In the genomic region with DNA sequence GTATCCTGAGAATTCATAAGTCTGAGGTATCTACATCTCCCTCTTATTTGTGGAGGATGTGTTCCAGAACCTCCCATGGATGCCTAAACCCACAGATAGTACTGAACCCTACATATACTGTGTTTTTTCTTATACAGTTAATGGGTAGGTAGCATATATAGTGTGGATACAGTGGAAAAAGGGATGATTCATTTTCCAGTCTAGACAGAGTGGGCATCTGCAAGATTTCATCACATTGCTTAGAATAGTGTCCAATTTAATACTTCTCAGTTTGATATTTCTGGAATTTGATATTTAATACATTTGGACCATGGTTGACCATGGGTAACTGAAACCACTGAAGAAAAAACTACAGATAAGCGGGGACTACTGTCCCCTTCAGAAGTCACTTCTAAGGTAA, we compare ENCODE assay signal across 25 cellular contexts.
DNase-seq lines count a peak whose midpoint lies in the region; ATAC-seq and TF ChIP-seq lines count a peak whose summit lies in the region.
"Had no signal": no experiment of that assay in that cellular context is flagged by ENCODE, and none has a peak within 500 bp of the region (broad histone marks: within the 10 kb centered on the region; RNA-seq: fewer than 3 reads in every experiment).

No MANE protein-coding gene starts in this region.

- no peaks in the 10 kb centered on the region for H3K9me3 Mint-ChIP-seq in osteocyte (ENCODE audit: unreplicated experiment)
- H3K9me3 Mint-ChIP-seq: H9, HFFc6 had no signal

- TF ChIP-seq CTCF in epithelial cell of esophagus (IDR thresholded peaks at IDR 0.05; ENCODE audit: insufficient read depth, low read depth, low read length, missing control alignments): no peak
- no peak for TF ChIP-seq CTCF in osteocyte (IDR thresholded peaks at IDR 0.05)
- TF ChIP-seq CTCF in right lobe of liver (IDR thresholded peaks at IDR 0.05): no peak
- TF ChIP-seq CTCF in OCI-LY7 (conservative IDR thresholded peaks at IDR 0.05; ENCODE audit: low read length): no peak

- intact Hi-C loops in right lobe of liver (cut with DNase I) (no loop called here), OCI-LY7 (cut with micrococcal nuclease; ENCODE audit: unreplicated experiment) (no loop called here)

- 0 out of 2 replicates have a peak, but pooled peaks cover 2% of the 10 kb centered on the region for H3K4me1 ChIP-seq in GM23248 (ENCODE audit: insufficient read depth)
- H3K4me1 ChIP-seq in adipocyte (ENCODE audit: control insufficient read depth, insufficient read depth, low read length): peaks cover 6% of the 10 kb centered on the region
- no peaks in the 10 kb centered on the region for H3K4me1 ChIP-seq in right lobe of liver
- H3K4me1 ChIP-seq in OCI-LY7 (ENCODE audit: insufficient read depth, low read length, poor library complexity, severe bottlenecking): no peaks in the 10 kb centered on the region
- H3K4me1 ChIP-seq: Caco-2, Peyer's patch, SJCRH30 had no signal

- peak overlapping the region; percentile 81 for H3K27ac Mint-ChIP-seq in osteocyte (ENCODE audit: unreplicated experiment)
- H3K27ac Mint-ChIP-seq: CD4-positive, alpha-beta memory T cell; H9; HFFc6 had no signal

- no peak overlapping the region for H3K4me3 Mint-ChIP-seq in osteocyte (ENCODE audit: unreplicated experiment)
- H3K4me3 Mint-ChIP-seq: CD4-positive, alpha-beta memory T cell; H9; HFFc6 had no signal

- no peaks in the 10 kb centered on the region for H3F3A ChIP-seq in GM23248 (ENCODE audit: insufficient read depth)

- ATAC-seq in right lobe of liver: no peak
- ATAC-seq: GM12878 had no signal

- POLR2A ChIA-PET in OCI-LY7 (lab: Charles Lee): no interaction called here

- TF ChIP-seq POLR2A in right lobe of liver (IDR thresholded peaks at IDR 0.05): no peak

- H2AFZ ChIP-seq in GM23248 (no peak overlapping the region), OCI-LY7 (ENCODE audit: low read length) (no peak overlapping the region)

- no peaks in the 10 kb centered on the region for H3K36me3 ChIP-seq in GM23248 (ENCODE audit: low read depth)
- H3K36me3 ChIP-seq in adipocyte (ENCODE audit: control insufficient read depth, insufficient read depth, low read length, severe bottlenecking): no peaks in the 10 kb centered on the region
- no peaks in the 10 kb centered on the region for H3K36me3 ChIP-seq in right lobe of liver
- H3K36me3 ChIP-seq in OCI-LY7 (ENCODE audit: insufficient read depth, low read length): no peaks in the 10 kb centered on the region
- H3K36me3 ChIP-seq: BLaER1 treated with 17β-estradiol and CSF1 and Interleukin-3, amounts not matched to agents 10 nM and 100 nM; Peyer's patch; SJCRH30 had no signal

- BruUV-seq in OCI-LY7 (replicated peaks; lab: Mats Ljungman, UMichigan): no TSS peak

- WGBS in GM23248 (ENCODE audit: low coverage in 1 of 2, low lambda C conversion rate in 2 of 2, missing lambda C conversion rate in 2 of 2), 2 experiments: 93 to 95% methylated on average over 1 of the region's 1 CpG
- 86% methylated on average over 1 of the region's 1 CpG for WGBS in right lobe of liver (ENCODE audit: insufficient coverage, low coverage, low lambda C conversion rate, missing lambda C conversion rate)

- peak; percentile 33 for DNase-seq in GM23248
- peak; percentile 63 for DNase-seq in adipocyte (ENCODE audit: low read depth)
- peak; percentile 50 for DNase-seq in epithelial cell of esophagus (ENCODE audit: low read depth)
- DNase-seq in osteocyte (ENCODE audit: extremely low spot score, unreplicated experiment): no peak
- DNase-seq in right lobe of liver: no peak
- no peak for DNase-seq in OCI-LY7 (ENCODE audit: low spot score)
- no peak for DNase-seq in NCI-H345 treated with DMSO at 0.1 percent for 48 hours (lab: John Stamatoyannopoulos, UW; ENCODE audit: unreplicated experiment)
- DNase-seq: 8988T; Caco-2; CD4-positive, alpha-beta memory T cell; DND-41; H9; HFFc6; Kasumi-1; MM.1S; NCI-H1105; NCI-H146; NCI-H2029; NCI-H2227 treated with DMSO at 0.1 percent for 48 hours; NCI-H510A treated with DMSO at 0.1 percent for 48 hours; NCI-H748 treated with DMSO at 0.1 percent for 48 hours; Peyer's patch; SJCRH30 had no signal

- H3K27me3 ChIP-seq in GM23248 (replicated peaks; ENCODE audit: insufficient read depth) (no peaks in the 10 kb centered on the region), adipocyte (replicated peaks; ENCODE audit: control insufficient read depth, insufficient read depth, low read length) (no peaks in the 10 kb centered on the region), right lobe of liver (no peaks in the 10 kb centered on the region)
- H3K27me3 ChIP-seq: BLaER1 treated with 17β-estradiol and CSF1 and Interleukin-3, amounts not matched to agents 10 nM and 100 nM; Peyer's patch; SJCRH30 had no signal

- in situ Hi-C loops in GM23248 (cut with MboI): no loop called here

- H3K4me2 ChIP-seq in GM23248 (ENCODE audit: unreplicated experiment) (no peak overlapping the region), OCI-LY7 (ENCODE audit: low read length) (no peak overlapping the region)
- H3K4me2 ChIP-seq: BLaER1 treated with 17β-estradiol and CSF1 and Interleukin-3, amounts not matched to agents 10 nM and 100 nM had no signal

- CTCF ChIA-PET in OCI-LY7 (lab: Charles Lee; ENCODE audit: unreplicated experiment): no interaction called here

- no peak overlapping the region for H3K9ac ChIP-seq in GM23248
- no peak overlapping the region for H3K9ac ChIP-seq in adipocyte (ENCODE audit: low read length)
- H3K9ac ChIP-seq: BLaER1 treated with 17β-estradiol and CSF1 and Interleukin-3, amounts not matched to agents 10 nM and 100 nM had no signal

- no peak overlapping the region for H3K4me3 ChIP-seq in GM23248
- no peak overlapping the region for H3K4me3 ChIP-seq in adipocyte (ENCODE audit: low read length)
- H3K4me3 ChIP-seq in epithelial cell of esophagus (ENCODE audit: low read length): no peak overlapping the region
- H3K4me3 ChIP-seq in right lobe of liver: no peak overlapping the region
- no peak overlapping the region for H3K4me3 ChIP-seq in OCI-LY7 (ENCODE audit: low read depth, low read length, poor library complexity, severe bottlenecking)
- H3K4me3 ChIP-seq: BLaER1 treated with 17β-estradiol and CSF1 and Interleukin-3, amounts not matched to agents 10 nM and 100 nM; GM12878; Peyer's patch; SJCRH30 had no signal

- H3K9me2 ChIP-seq in GM23248 (ENCODE audit: insufficient read depth) (no peaks in the 10 kb centered on the region), OCI-LY7 (ENCODE audit: insufficient read depth, low read length) (no peaks in the 10 kb centered on the region)

- H3K36me3 Mint-ChIP-seq in osteocyte (ENCODE audit: unreplicated experiment): no peaks in the 10 kb centered on the region
- H3K36me3 Mint-ChIP-seq: CD4-positive, alpha-beta memory T cell had no signal

- no peaks in the 10 kb centered on the region for H3K79me2 ChIP-seq in GM23248 (ENCODE audit: insufficient read depth)
- H3K79me2 ChIP-seq in OCI-LY7 (ENCODE audit: insufficient read depth, low read depth, low read length): no peaks in the 10 kb centered on the region

- H3K27ac ChIP-seq in GM23248 (no peak overlapping the region), right lobe of liver (no peak overlapping the region), OCI-LY7 (ENCODE audit: low read depth, low read length, poor library complexity, severe bottlenecking) (no peak overlapping the region)
- H3K27ac ChIP-seq: BLaER1 treated with 17β-estradiol and CSF1 and Interleukin-3, amounts not matched to agents 10 nM and 100 nM; Peyer's patch; SJCRH30 had no signal

- H3K27me3 Mint-ChIP-seq in osteocyte (ENCODE audit: unreplicated experiment): no peaks in the 10 kb centered on the region
- H3K27me3 Mint-ChIP-seq: CD4-positive, alpha-beta memory T cell had no signal

- peaks cover 50% of the 10 kb centered on the region for H3K4me1 Mint-ChIP-seq in osteocyte (ENCODE audit: unreplicated experiment)
- H3K4me1 Mint-ChIP-seq: CD4-positive, alpha-beta memory T cell had no signal

- H4K20me1 ChIP-seq in GM23248 (ENCODE audit: insufficient read depth) (no peaks in the 10 kb centered on the region), OCI-LY7 (ENCODE audit: insufficient read depth, low read length) (no peaks in the 10 kb centered on the region)
- H4K20me1 ChIP-seq: BLaER1 treated with 17β-estradiol and CSF1 and Interleukin-3, amounts not matched to agents 10 nM and 100 nM had no signal

- no peaks in the 10 kb centered on the region for H3K9me3 ChIP-seq in GM23248 (ENCODE audit: low read depth)
- H3K9me3 ChIP-seq in adipocyte (ENCODE audit: control insufficient read depth, low read length): no peaks in the 10 kb centered on the region
- H3K9me3 ChIP-seq in right lobe of liver: no peaks in the 10 kb centered on the region
- H3K9me3 ChIP-seq in OCI-LY7 (ENCODE audit: low read length): no peaks in the 10 kb centered on the region
- H3K9me3 ChIP-seq: BLaER1 treated with 17β-estradiol and CSF1 and Interleukin-3, amounts not matched to agents 10 nM and 100 nM; Caco-2; Peyer's patch had no signal

Comparison
In these comparisons a context has a peak if more than half of its experiments do, and no peak if none do; other contexts are left out.
1. DNase-seq: peak in GM23248 (single experiment), adipocyte (single experiment) and epithelial cell of esophagus (single experiment); none in osteocyte (single experiment), right lobe of liver (0 of 3), OCI-LY7 (single experiment) and NCI-H345 treated with DMSO at 0.1 percent for 48 hours (single experiment).